ENCODE assay signal across 1 cellular context in the genomic region with DNA sequence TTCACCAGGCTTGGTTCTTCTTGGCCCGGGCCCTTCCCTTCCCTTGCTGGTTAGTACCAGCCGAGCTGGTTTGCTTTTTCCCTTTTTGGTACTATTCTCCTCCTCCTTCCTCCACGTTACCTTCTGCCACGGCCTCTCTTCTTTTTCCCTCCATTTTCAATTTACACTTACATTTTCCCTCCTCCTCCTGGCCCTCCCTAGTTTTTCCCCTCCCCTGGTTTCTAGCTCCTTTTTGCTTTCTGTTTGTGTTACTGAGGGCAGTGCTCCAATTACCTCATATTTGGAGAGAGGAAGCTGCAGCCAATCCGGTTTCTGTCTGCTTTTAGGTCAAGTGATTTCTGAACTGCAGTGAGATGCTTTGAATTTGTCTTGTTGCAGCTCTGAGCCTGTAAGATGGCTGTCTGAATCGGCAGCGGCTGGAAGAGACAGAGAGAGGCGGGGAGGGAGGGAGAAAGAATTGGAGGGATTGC.
TF ChIP-seq lines count a peak whose summit lies in the region.

No MANE protein-coding gene starts in this region.

TF ChIP-seq in HEK293, 187 proteins besides CTCF, POLR2A, EP300 and RAD21 (continued from another document and continues in another):
- TF ChIP-seq ZNF600 (tag by site-specific recombination; IDR thresholded peaks at IDR 0.05) (peak; percentile 69), ZNF214 (tag by site-specific recombination; IDR thresholded peaks at IDR 0.05; ENCODE audit: borderline replicate concordance) (no peak), GFI1B (tag by site-specific recombination; IDR thresholded peaks at IDR 0.05) (no peak), ZNF394 (tag by site-specific recombination; IDR thresholded peaks at IDR 0.05; ENCODE audit: borderline replicate concordance) (peak; percentile 41; the same call in 1 of the 2 replicates), GLIS2 (tag by site-specific recombination; IDR thresholded peaks at IDR 0.05) (no peak), ZNF302 (tag by site-specific recombination; IDR thresholded peaks at IDR 0.05; ENCODE audit: low read depth) (no peak), SALL2 (tag by site-specific recombination; IDR thresholded peaks at IDR 0.05; ENCODE audit: borderline replicate concordance) (no peak), ZNF391 (tag by site-specific recombination; IDR thresholded peaks at IDR 0.05; ENCODE audit: borderline replicate concordance, low read depth) (no peak), ZNF266 (tag by site-specific recombination; IDR thresholded peaks at IDR 0.05; ENCODE audit: low read depth) (no peak), KLF10 (tag by site-specific recombination; IDR thresholded peaks at IDR 0.05) (no peak), ZNF510 (tag by site-specific recombination; IDR thresholded peaks at IDR 0.05; ENCODE audit: insufficient replicate concordance) (no peak), WT1 (tag by site-specific recombination; IDR thresholded peaks at IDR 0.05) (peak; percentile 79), ZNF843 (tag by site-specific recombination; IDR thresholded peaks at IDR 0.05) (no peak), ZNF112 (tag by site-specific recombination; IDR thresholded peaks at IDR 0.05) (no peak), ZEB2 (tag by site-specific recombination; IDR thresholded peaks at IDR 0.05) (peak; percentile 73; the same call in 1 of the 2 replicates), ZNF16 (tag by site-specific recombination; IDR thresholded peaks at IDR 0.05; ENCODE audit: low read depth) (no peak), FEZF1 (tag by site-specific recombination; IDR thresholded peaks at IDR 0.05) (peak; percentile 74), KLF9 (tag by site-specific recombination; IDR thresholded peaks at IDR 0.05; ENCODE audit: low read depth) (no peak), ZNF629 (tag by site-specific recombination; IDR thresholded peaks at IDR 0.05) (peak; percentile 79; the same call in 1 of the 2 replicates), ZNF19 (tag by site-specific recombination; IDR thresholded peaks at IDR 0.05; ENCODE audit: low read depth) (no peak), HOXC10 (CRISPR knock-in tag; IDR thresholded peaks at IDR 0.05) (no peak), ZNF138 (tag by site-specific recombination; IDR thresholded peaks at IDR 0.05; ENCODE audit: borderline replicate concordance) (no peak), YY2 (tag by site-specific recombination; IDR thresholded peaks at IDR 0.05) (0 out of 2 replicates have a peak, but pooled peaks have one; percentile 45), ZSCAN16 (tag by site-specific recombination; IDR thresholded peaks at IDR 0.05) (no peak), ZNF24 (tag by site-specific recombination; IDR thresholded peaks at IDR 0.05) (peak; percentile 66), HOXA7 (CRISPR knock-in tag; IDR thresholded peaks at IDR 0.05; ENCODE audit: borderline replicate concordance) (no peak), ZNF585B (tag by site-specific recombination; IDR thresholded peaks at IDR 0.05) (no peak), ZNF292 (tag by site-specific recombination; IDR thresholded peaks at IDR 0.05; ENCODE audit: borderline replicate concordance, low read depth) (no peak), ZNF239 (tag by site-specific recombination; IDR thresholded peaks at IDR 0.05) (no peak), ZNF157 (tag by site-specific recombination; IDR thresholded peaks at IDR 0.05) (no peak), ZNF169 (tag by site-specific recombination; IDR thresholded peaks at IDR 0.05) (no peak), SP3 (tag by site-specific recombination; IDR thresholded peaks at IDR 0.05) (peak; percentile 68), ZBTB21 (tag by site-specific recombination; IDR thresholded peaks at IDR 0.05) (peak; percentile 79; the same call in 1 of the 2 replicates), ZNF202 (tag by site-specific recombination; IDR thresholded peaks at IDR 0.05; ENCODE audit: borderline replicate concordance) (no peak)
- TF ChIP-seq, protein P1, sequence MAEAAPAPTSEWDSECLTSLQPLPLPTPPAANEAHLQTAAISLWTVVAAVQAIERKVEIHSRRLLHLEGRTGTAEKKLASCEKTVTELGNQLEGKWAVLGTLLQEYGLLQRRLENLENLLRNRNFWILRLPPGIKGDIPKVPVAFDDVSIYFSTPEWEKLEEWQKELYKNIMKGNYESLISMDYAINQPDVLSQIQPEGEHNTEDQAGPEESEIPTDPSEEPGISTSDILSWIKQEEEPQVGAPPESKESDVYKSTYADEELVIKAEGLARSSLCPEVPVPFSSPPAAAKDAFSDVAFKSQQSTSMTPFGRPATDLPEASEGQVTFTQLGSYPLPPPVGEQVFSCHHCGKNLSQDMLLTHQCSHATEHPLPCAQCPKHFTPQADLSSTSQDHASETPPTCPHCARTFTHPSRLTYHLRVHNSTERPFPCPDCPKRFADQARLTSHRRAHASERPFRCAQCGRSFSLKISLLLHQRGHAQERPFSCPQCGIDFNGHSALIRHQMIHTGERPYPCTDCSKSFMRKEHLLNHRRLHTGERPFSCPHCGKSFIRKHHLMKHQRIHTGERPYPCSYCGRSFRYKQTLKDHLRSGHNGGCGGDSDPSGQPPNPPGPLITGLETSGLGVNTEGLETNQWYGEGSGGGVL (tag by site-specific recombination; IDR thresholded peaks at IDR 0.05): peak; percentile 93
- TF ChIP-seq, protein P2, sequence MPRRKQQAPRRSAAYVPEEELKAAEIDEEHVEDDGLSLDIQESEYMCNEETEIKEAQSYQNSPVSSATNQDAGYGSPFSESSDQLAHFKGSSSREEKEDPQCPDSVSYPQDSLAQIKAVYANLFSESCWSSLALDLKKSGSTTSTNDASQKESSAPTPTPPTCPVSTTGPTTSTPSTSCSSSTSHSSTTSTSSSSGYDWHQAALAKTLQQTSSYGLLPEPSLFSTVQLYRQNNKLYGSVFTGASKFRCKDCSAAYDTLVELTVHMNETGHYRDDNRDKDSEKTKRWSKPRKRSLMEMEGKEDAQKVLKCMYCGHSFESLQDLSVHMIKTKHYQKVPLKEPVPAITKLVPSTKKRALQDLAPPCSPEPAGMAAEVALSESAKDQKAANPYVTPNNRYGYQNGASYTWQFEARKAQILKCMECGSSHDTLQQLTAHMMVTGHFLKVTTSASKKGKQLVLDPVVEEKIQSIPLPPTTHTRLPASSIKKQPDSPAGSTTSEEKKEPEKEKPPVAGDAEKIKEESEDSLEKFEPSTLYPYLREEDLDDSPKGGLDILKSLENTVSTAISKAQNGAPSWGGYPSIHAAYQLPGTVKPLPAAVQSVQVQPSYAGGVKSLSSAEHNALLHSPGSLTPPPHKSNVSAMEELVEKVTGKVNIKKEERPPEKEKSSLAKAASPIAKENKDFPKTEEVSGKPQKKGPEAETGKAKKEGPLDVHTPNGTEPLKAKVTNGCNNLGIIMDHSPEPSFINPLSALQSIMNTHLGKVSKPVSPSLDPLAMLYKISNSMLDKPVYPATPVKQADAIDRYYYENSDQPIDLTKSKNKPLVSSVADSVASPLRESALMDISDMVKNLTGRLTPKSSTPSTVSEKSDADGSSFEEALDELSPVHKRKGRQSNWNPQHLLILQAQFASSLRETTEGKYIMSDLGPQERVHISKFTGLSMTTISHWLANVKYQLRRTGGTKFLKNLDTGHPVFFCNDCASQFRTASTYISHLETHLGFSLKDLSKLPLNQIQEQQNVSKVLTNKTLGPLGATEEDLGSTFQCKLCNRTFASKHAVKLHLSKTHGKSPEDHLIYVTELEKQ (tag by site-specific recombination; IDR thresholded peaks at IDR 0.05; ENCODE audit: borderline replicate concordance): no peak
- TF ChIP-seq, protein P3, sequence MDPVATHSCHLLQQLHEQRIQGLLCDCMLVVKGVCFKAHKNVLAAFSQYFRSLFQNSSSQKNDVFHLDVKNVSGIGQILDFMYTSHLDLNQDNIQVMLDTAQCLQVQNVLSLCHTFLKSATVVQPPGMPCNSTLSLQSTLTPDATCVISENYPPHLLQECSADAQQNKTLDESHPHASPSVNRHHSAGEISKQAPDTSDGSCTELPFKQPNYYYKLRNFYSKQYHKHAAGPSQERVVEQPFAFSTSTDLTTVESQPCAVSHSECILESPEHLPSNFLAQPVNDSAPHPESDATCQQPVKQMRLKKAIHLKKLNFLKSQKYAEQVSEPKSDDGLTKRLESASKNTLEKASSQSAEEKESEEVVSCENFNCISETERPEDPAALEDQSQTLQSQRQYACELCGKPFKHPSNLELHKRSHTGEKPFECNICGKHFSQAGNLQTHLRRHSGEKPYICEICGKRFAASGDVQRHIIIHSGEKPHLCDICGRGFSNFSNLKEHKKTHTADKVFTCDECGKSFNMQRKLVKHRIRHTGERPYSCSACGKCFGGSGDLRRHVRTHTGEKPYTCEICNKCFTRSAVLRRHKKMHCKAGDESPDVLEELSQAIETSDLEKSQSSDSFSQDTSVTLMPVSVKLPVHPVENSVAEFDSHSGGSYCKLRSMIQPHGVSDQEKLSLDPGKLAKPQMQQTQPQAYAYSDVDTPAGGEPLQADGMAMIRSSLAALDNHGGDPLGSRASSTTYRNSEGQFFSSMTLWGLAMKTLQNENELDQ (tag by site-specific recombination; IDR thresholded peaks at IDR 0.05; ENCODE audit: low read depth): no peak
- TF ChIP-seq, protein P4, sequence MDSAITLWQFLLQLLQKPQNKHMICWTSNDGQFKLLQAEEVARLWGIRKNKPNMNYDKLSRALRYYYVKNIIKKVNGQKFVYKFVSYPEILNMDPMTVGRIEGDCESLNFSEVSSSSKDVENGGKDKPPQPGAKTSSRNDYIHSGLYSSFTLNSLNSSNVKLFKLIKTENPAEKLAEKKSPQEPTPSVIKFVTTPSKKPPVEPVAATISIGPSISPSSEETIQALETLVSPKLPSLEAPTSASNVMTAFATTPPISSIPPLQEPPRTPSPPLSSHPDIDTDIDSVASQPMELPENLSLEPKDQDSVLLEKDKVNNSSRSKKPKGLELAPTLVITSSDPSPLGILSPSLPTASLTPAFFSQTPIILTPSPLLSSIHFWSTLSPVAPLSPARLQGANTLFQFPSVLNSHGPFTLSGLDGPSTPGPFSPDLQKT (IDR thresholded peaks at IDR 0.05; ENCODE audit: borderline replicate concordance, low read depth, low read length): no peak
- TF ChIP-seq, protein P5, sequence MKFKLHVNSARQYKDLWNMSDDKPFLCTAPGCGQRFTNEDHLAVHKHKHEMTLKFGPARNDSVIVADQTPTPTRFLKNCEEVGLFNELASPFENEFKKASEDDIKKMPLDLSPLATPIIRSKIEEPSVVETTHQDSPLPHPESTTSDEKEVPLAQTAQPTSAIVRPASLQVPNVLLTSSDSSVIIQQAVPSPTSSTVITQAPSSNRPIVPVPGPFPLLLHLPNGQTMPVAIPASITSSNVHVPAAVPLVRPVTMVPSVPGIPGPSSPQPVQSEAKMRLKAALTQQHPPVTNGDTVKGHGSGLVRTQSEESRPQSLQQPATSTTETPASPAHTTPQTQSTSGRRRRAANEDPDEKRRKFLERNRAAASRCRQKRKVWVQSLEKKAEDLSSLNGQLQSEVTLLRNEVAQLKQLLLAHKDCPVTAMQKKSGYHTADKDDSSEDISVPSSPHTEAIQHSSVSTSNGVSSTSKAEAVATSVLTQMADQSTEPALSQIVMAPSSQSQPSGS (tag by site-specific recombination; IDR thresholded peaks at IDR 0.05; ENCODE audit: low read depth): peak; percentile 76
- TF ChIP-seq, protein P6, sequence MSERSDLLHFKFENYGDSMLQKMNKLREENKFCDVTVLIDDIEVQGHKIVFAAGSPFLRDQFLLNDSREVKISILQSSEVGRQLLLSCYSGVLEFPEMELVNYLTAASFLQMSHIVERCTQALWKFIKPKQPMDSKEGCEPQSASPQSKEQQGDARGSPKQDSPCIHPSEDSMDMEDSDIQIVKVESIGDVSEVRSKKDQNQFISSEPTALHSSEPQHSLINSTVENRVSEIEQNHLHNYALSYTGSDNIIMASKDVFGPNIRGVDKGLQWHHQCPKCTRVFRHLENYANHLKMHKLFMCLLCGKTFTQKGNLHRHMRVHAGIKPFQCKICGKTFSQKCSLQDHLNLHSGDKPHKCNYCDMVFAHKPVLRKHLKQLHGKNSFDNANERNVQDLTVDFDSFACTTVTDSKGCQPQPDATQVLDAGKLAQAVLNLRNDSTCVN (tag by site-specific recombination; optimal IDR thresholded peaks at IDR 0.05): no peak
- TF ChIP-seq, protein P7, sequence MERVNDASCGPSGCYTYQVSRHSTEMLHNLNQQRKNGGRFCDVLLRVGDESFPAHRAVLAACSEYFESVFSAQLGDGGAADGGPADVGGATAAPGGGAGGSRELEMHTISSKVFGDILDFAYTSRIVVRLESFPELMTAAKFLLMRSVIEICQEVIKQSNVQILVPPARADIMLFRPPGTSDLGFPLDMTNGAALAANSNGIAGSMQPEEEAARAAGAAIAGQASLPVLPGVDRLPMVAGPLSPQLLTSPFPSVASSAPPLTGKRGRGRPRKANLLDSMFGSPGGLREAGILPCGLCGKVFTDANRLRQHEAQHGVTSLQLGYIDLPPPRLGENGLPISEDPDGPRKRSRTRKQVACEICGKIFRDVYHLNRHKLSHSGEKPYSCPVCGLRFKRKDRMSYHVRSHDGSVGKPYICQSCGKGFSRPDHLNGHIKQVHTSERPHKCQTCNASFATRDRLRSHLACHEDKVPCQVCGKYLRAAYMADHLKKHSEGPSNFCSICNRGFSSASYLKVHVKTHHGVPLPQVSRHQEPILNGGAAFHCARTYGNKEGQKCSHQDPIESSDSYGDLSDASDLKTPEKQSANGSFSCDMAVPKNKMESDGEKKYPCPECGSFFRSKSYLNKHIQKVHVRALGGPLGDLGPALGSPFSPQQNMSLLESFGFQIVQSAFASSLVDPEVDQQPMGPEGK (tag by site-specific recombination; IDR thresholded peaks at IDR 0.05): peak; percentile 92
- TF ChIP-seq, protein P8, sequence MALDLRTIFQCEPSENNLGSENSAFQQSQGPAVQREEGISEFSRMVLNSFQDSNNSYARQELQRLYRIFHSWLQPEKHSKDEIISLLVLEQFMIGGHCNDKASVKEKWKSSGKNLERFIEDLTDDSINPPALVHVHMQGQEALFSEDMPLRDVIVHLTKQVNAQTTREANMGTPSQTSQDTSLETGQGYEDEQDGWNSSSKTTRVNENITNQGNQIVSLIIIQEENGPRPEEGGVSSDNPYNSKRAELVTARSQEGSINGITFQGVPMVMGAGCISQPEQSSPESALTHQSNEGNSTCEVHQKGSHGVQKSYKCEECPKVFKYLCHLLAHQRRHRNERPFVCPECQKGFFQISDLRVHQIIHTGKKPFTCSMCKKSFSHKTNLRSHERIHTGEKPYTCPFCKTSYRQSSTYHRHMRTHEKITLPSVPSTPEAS (tag by site-specific recombination; IDR thresholded peaks at IDR 0.05): peak; percentile 30; the same call in 1 of the 2 replicates
- TF ChIP-seq, protein P9, sequence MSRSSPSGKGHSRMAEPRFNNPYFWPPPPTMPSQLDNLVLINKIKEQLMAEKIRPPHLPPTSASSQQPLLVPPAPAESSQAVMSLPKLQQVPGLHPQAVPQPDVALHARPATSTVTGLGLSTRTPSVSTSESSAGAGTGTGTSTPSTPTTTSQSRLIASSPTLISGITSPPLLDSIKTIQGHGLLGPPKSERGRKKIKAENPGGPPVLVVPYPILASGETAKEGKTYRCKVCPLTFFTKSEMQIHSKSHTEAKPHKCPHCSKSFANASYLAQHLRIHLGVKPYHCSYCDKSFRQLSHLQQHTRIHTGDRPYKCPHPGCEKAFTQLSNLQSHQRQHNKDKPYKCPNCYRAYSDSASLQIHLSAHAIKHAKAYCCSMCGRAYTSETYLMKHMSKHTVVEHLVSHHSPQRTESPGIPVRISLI (tag by site-specific recombination; IDR thresholded peaks at IDR 0.05): no peak
- TF ChIP-seq, protein P10, sequence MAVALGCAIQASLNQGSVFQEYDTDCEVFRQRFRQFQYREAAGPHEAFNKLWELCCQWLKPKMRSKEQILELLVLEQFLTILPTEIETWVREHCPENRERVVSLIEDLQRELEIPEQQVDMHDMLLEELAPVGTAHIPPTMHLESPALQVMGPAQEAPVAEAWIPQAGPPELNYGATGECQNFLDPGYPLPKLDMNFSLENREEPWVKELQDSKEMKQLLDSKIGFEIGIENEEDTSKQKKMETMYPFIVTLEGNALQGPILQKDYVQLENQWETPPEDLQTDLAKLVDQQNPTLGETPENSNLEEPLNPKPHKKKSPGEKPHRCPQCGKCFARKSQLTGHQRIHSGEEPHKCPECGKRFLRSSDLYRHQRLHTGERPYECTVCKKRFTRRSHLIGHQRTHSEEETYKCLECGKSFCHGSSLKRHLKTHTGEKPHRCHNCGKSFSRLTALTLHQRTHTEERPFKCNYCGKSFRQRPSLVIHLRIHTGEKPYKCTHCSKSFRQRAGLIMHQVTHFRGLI (tag by site-specific recombination; IDR thresholded peaks at IDR 0.05): no peak
